Comparison of ENCODE assay signal across 1 cellular context in the genomic region with DNA sequence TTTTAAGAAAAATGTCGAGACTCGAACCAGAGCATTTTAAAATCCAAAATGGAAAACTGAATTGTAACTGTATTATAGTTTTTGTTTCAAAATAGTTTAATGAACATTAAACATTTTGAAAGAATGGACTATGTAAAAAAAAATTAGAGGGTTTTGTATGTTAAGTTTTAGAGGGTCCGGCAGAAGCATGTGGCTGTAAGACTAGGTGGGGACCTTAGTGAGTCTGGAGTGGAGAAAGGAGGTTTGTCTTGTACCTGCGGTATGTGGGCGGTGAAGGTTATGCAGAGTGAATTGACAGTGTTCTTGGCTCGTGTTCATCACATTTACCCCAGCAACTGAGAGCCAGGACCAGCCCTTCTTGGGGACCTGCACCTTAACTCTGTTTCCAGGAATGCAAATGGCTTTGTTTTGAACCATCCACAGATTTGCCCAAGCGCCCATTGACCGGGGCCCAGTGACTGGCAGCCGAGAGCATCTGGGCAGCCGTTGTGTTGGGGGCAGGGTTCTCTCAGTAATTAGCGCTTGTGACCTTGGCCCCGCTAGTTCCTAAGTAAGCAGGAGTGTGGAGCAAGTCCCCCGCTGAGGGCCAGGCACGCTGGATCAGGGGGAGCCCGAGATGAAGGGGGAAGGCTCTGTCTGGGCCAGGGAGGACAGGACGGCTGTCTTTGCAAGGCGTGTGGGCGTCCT.
TF ChIP-seq lines count a peak whose summit lies in the region.

No MANE protein-coding gene starts in this region.

TF ChIP-seq in GM12878, 131 proteins besides CTCF, POLR2A, EP300 and RAD21:
- TF ChIP-seq, protein P1, sequence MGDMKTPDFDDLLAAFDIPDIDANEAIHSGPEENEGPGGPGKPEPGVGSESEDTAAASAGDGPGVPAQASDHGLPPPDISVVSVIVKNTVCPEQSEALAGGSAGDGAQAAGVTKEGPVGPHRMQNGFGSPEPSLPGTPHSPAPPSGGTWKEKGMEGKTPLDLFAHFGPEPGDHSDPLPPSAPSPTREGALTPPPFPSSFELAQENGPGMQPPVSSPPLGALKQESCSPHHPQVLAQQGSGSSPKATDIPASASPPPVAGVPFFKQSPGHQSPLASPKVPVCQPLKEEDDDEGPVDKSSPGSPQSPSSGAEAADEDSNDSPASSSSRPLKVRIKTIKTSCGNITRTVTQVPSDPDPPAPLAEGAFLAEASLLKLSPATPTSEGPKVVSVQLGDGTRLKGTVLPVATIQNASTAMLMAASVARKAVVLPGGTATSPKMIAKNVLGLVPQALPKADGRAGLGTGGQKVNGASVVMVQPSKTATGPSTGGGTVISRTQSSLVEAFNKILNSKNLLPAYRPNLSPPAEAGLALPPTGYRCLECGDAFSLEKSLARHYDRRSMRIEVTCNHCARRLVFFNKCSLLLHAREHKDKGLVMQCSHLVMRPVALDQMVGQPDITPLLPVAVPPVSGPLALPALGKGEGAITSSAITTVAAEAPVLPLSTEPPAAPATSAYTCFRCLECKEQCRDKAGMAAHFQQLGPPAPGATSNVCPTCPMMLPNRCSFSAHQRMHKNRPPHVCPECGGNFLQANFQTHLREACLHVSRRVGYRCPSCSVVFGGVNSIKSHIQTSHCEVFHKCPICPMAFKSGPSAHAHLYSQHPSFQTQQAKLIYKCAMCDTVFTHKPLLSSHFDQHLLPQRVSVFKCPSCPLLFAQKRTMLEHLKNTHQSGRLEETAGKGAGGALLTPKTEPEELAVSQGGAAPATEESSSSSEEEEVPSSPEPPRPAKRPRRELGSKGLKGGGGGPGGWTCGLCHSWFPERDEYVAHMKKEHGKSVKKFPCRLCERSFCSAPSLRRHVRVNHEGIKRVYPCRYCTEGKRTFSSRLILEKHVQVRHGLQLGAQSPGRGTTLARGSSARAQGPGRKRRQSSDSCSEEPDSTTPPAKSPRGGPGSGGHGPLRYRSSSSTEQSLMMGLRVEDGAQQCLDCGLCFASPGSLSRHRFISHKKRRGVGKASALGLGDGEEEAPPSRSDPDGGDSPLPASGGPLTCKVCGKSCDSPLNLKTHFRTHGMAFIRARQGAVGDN (IDR thresholded peaks at IDR 0.05): no peak
- peak; percentile 43; the same call in 1 of the 3 replicates for TF ChIP-seq POU2F2 (IDR thresholded peaks at IDR 0.05; ENCODE audit: borderline replicate concordance, low read depth, low read length)
- no peak for TF ChIP-seq CHD1 (IDR thresholded peaks at IDR 0.05; ENCODE audit: low read depth, low read length)
- 0 out of 2 replicates have a peak, but pooled peaks have one; percentile 21 for TF ChIP-seq PAX8 (IDR thresholded peaks at IDR 0.05)
- TF ChIP-seq TARDBP (IDR thresholded peaks at IDR 0.05; ENCODE audit: borderline replicate concordance): no peak
- TF ChIP-seq, protein P2, sequence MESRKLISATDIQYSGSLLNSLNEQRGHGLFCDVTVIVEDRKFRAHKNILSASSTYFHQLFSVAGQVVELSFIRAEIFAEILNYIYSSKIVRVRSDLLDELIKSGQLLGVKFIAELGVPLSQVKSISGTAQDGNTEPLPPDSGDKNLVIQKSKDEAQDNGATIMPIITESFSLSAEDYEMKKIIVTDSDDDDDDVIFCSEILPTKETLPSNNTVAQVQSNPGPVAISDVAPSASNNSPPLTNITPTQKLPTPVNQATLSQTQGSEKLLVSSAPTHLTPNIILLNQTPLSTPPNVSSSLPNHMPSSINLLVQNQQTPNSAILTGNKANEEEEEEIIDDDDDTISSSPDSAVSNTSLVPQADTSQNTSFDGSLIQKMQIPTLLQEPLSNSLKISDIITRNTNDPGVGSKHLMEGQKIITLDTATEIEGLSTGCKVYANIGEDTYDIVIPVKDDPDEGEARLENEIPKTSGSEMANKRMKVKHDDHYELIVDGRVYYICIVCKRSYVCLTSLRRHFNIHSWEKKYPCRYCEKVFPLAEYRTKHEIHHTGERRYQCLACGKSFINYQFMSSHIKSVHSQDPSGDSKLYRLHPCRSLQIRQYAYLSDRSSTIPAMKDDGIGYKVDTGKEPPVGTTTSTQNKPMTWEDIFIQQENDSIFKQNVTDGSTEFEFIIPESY (IDR thresholded peaks at IDR 0.05): peak; percentile 76; the same call in 1 of the 2 replicates
- TF ChIP-seq PAX5 (IDR thresholded peaks at IDR 0.05; ENCODE audit: borderline replicate concordance, low read depth, low read length): 0 out of 2 replicates have a peak, but pooled peaks have one; percentile 6
- 0 out of 2 replicates have a peak, but pooled peaks have one; percentile 3 for TF ChIP-seq ATF7 (IDR thresholded peaks at IDR 0.05; ENCODE audit: low read depth)
- TF ChIP-seq FOXM1 (IDR thresholded peaks at IDR 0.05; ENCODE audit: low read depth, low read length): no peak
- TF ChIP-seq, protein P3, sequence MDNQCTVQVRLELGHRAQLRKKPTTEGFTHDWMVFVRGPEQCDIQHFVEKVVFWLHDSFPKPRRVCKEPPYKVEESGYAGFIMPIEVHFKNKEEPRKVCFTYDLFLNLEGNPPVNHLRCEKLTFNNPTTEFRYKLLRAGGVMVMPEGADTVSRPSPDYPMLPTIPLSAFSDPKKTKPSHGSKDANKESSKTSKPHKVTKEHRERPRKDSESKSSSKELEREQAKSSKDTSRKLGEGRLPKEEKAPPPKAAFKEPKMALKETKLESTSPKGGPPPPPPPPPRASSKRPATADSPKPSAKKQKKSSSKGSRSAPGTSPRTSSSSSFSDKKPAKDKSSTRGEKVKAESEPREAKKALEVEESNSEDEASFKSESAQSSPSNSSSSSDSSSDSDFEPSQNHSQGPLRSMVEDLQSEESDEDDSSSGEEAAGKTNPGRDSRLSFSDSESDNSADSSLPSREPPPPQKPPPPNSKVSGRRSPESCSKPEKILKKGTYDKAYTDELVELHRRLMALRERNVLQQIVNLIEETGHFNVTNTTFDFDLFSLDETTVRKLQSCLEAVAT (IDR thresholded peaks at IDR 0.05): 0 out of 2 replicates have a peak, but pooled peaks have one; percentile 0
- TF ChIP-seq BACH1 (IDR thresholded peaks at IDR 0.05; ENCODE audit: borderline replicate concordance): peak; percentile 77
- no peak for TF ChIP-seq RELA (IDR thresholded peaks at IDR 0.05; ENCODE audit: borderline replicate concordance, partially characterized antibody)
- TF ChIP-seq KLF5 (IDR thresholded peaks at IDR 0.05; ENCODE audit: partially characterized antibody): no peak
- TF ChIP-seq, protein P4, sequence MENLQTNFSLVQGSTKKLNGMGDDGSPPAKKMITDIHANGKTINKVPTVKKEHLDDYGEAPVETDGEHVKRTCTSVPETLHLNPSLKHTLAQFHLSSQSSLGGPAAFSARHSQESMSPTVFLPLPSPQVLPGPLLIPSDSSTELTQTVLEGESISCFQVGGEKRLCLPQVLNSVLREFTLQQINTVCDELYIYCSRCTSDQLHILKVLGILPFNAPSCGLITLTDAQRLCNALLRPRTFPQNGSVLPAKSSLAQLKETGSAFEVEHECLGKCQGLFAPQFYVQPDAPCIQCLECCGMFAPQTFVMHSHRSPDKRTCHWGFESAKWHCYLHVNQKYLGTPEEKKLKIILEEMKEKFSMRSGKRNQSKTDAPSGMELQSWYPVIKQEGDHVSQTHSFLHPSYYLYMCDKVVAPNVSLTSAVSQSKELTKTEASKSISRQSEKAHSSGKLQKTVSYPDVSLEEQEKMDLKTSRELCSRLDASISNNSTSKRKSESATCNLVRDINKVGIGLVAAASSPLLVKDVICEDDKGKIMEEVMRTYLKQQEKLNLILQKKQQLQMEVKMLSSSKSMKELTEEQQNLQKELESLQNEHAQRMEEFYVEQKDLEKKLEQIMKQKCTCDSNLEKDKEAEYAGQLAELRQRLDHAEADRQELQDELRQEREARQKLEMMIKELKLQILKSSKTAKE (IDR thresholded peaks at IDR 0.05; ENCODE audit: low read depth, poor library complexity, severe bottlenecking): peak; percentile 10
- no peak for TF ChIP-seq SPI1 (IDR thresholded peaks at IDR 0.05; ENCODE audit: borderline replicate concordance, insufficient read depth, low read depth, low read length)
- TF ChIP-seq, protein P5, sequence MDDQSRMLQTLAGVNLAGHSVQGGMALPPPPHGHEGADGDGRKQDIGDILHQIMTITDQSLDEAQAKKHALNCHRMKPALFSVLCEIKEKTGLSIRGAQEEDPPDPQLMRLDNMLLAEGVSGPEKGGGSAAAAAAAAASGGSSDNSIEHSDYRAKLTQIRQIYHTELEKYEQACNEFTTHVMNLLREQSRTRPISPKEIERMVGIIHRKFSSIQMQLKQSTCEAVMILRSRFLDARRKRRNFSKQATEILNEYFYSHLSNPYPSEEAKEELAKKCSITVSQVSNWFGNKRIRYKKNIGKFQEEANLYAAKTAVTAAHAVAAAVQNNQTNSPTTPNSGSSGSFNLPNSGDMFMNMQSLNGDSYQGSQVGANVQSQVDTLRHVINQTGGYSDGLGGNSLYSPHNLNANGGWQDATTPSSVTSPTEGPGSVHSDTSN (IDR thresholded peaks at IDR 0.05; ENCODE audit: insufficient replicate concordance, low read depth, low read length): no peak
- peak; percentile 68; the same call in 1 of the 2 replicates for TF ChIP-seq POLR2AphosphoS5 (IDR thresholded peaks at IDR 0.05; ENCODE audit: low read length)
TF ChIP-seq in GM12878: peak in this region for 9.
